Comparison of ENCODE assay signal across 18 cellular contexts in the genomic region with DNA sequence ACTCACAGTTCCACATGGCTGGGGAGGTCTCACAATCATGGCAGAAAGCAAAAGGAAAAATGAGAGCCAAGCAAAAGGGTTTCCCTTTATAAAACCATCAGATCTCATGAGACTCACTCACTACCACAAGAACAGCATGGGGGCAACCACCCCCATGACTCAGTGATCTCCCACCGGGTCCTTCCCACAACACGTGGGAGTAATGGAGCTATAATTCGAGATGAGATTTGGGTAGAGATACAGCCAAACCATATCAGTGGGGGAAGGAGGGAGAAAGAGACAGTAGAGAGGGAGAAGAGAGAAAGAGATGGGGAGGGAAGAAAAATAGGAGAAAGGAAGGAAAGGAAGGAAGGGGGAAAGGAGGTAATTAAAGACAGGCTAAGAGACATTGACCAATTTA.
"Had no signal": no experiment of that assay in that cellular context is flagged by ENCODE, and none has a peak within 500 bp of the region (broad histone marks: within the 10 kb centered on the region; RNA-seq: fewer than 3 reads in every experiment).

No MANE protein-coding gene starts in this region.

- H3K4me1 ChIP-seq: foreskin keratinocyte, sigmoid colon, spleen had no signal

- H3K36me3 ChIP-seq: cardiac muscle cell, sigmoid colon, spleen had no signal

- DNase-seq: activated B cell treated with CpG ODN at 0.5 μM for 24 hours; activated CD4-positive, alpha-beta memory T cell treated with anti-CD3 and anti-CD28 coated beads, Interleukin-2, amount 10 ng/mL, durations not matched to agents 7 days and 5 days; activated CD4-positive, alpha-beta T cell treated with anti-CD3 and anti-CD28 coated beads for 4 hours; activated naive CD4-positive, alpha-beta T cell treated with Interleukin-2 at 50 U/mL for 16 hours; activated T-cell treated with anti-CD3 and anti-CD28 coated beads, Interleukin-2, amount 50 U/mL, for 24 hours; anterior cingulate cortex; dorsolateral prefrontal cortex; endodermal cell; foreskin keratinocyte; hypothalamus; nucleus accumbens; posterior cingulate gyrus; sigmoid colon; spleen; stimulated activated naive B cell treated with anti-CD40 and anti-IgM and Interleukin-4, amounts not matched to agents 10 μg/mL and 1 μg/mL and 100 μg/mL, for 72 hours had no signal

- H3K27me3 ChIP-seq: cardiac muscle cell, dorsolateral prefrontal cortex, foreskin keratinocyte, sigmoid colon, spleen had no signal

- H3K4me3 ChIP-seq: cardiac muscle cell, dorsolateral prefrontal cortex, lung, sigmoid colon, spleen had no signal

- H3K9me3 ChIP-seq: sigmoid colon, spleen had no signal

- H3K27ac ChIP-seq: cardiac muscle cell, dorsolateral prefrontal cortex, epithelial cell of prostate, foreskin keratinocyte, sigmoid colon, spleen had no signal

- ATAC-seq: foreskin keratinocyte; stimulated activated naive B cell treated with anti-CD40 and anti-IgM and Interleukin-4, amounts not matched to agents 10 μg/mL and 1 μg/mL and 100 μg/mL, for 72 hours had no signal
